Comparison of ENCODE assay signal across 18 cellular contexts in genomic region chr19:24046550-24046949, GRCh38.
"Had no signal": no experiment of that assay in that cellular context is flagged by ENCODE, and none has a peak within 500 bp of the region (broad histone marks: within the 10 kb centered on the region; RNA-seq: fewer than 3 reads in every experiment).

No MANE protein-coding gene starts in this region.

- H3K4me1 Mint-ChIP-seq: stimulated activated memory B cell treated with anti-CD40 and anti-IgM and Interleukin-4, amounts not matched to agents 10 μg/mL and 1 μg/mL and 100 μg/mL, for 72 hours had no signal

- H3K9me3 ChIP-seq: gastroesophageal sphincter, spleen, transverse colon had no signal

- ATAC-seq: gastroesophageal sphincter; sciatic nerve; stimulated activated memory B cell treated with anti-CD40 and anti-IgM and Interleukin-4, amounts not matched to agents 10 μg/mL and 1 μg/mL and 100 μg/mL, for 72 hours had no signal

- H3K27me3 ChIP-seq: gastroesophageal sphincter, hepatocyte, spleen, transverse colon had no signal

- H3K9me3 Mint-ChIP-seq: activated naive CD4-positive, alpha-beta T cell treated with anti-CD3 and anti-CD28 coated beads, Interleukin-2, amount 50 U/mL, for 24 hours; neural crest cell; stimulated activated memory B cell treated with anti-CD40 and anti-IgM and Interleukin-4, amounts not matched to agents 10 μg/mL and 1 μg/mL and 100 μg/mL, for 72 hours had no signal

- H3K4me3 Mint-ChIP-seq: activated naive CD4-positive, alpha-beta T cell treated with anti-CD3 and anti-CD28 coated beads, Interleukin-2, amount 50 U/mL, for 24 hours; neural crest cell; stimulated activated memory B cell treated with anti-CD40 and anti-IgM and Interleukin-4, amounts not matched to agents 10 μg/mL and 1 μg/mL and 100 μg/mL, for 72 hours had no signal

- H3K27me3 Mint-ChIP-seq: activated naive CD4-positive, alpha-beta T cell treated with anti-CD3 and anti-CD28 coated beads, Interleukin-2, amount 50 U/mL, for 24 hours; stimulated activated memory B cell treated with anti-CD40 and anti-IgM and Interleukin-4, amounts not matched to agents 10 μg/mL and 1 μg/mL and 100 μg/mL, for 72 hours had no signal

- H3K4me1 ChIP-seq: spleen, transverse colon had no signal

- H3K27ac ChIP-seq: gastroesophageal sphincter, hepatocyte, spleen, transverse colon, WERI-Rb-1 had no signal

- H3K27ac Mint-ChIP-seq: stimulated activated memory B cell treated with anti-CD40 and anti-IgM and Interleukin-4, amounts not matched to agents 10 μg/mL and 1 μg/mL and 100 μg/mL, for 72 hours had no signal

- H3K4me3 ChIP-seq: gastroesophageal sphincter, hepatocyte, spleen, transverse colon had no signal

- DNase-seq: activated CD4-positive, alpha-beta T cell treated with anti-CD3 and anti-CD28 coated beads for 48 hours; activated effector memory CD4-positive, alpha-beta T cell treated with Interleukin-2 at 50 U/mL for 16 hours; amygdala; cerebellar nuclear complex; dermis blood vessel endothelial cell; kidney glomerular epithelial cell; mesendoderm; spleen; stimulated activated CD4-positive, alpha-beta T cell treated with anti-CD3 and anti-CD28 coated beads, Interleukin-1b, Interleukin-23, amount 100 ng/mL, for 48 hours; T1000; transverse colon; WERI-Rb-1 had no signal
